Comparison of ENCODE assay signal across 16 cellular contexts in the genomic region with DNA sequence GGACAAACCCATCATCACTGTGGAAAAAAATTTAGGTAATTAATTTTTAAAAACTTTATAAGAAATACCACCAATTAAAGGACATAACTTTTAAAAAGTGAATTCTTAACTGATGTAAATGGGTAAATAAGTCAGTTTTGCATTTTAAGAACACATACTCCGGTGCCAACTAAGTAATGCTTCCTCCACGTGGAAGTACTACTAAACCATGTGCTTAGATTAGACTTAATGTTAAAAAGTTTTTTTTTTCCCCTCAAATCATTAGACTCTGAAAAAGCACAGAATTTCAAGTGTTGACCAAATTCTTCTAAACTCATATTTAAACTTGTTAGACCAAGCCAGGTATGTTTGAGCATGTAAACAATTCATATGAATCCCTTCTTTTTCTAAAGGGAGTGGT.
DNase-seq lines count a peak whose midpoint lies in the region; ATAC-seq and TF ChIP-seq lines count a peak whose summit lies in the region.
"Had no signal": no experiment of that assay in that cellular context is flagged by ENCODE, and none has a peak within 500 bp of the region (broad histone marks: within the 10 kb centered on the region; RNA-seq: fewer than 3 reads in every experiment).

No MANE protein-coding gene starts in this region.

- no peaks in the 10 kb centered on the region for H3K27me3 ChIP-seq in hepatocyte

- no peak for ATAC-seq in natural killer cell treated with Interleukin-12 subunit alpha and Interleukin-12 subunit beta and Interleukin-15 and Interleukin-18, amount 100 ng/mL, for 72 hours
- no peak for ATAC-seq in natural killer cell
- no peak for ATAC-seq in GM18873 (IDR thresholded peaks at IDR 0.05; ENCODE audit: low FRiP score, unreplicated experiment)
- ATAC-seq in left colon = no peak

- WGBS in hepatocyte (ENCODE audit: low lambda C conversion rate, missing lambda C conversion rate) = 92% methylated on average over 2 of the region's 2 CpGs

- TF ChIP-seq CTCF in natural killer cell (IDR thresholded peaks at IDR 0.05) (no peak), hepatocyte (IDR thresholded peaks at IDR 0.05; ENCODE audit: poor library complexity) (no peak)

- intact Hi-C loops in natural killer cell (cut with micrococcal nuclease) = no loop called here
- intact Hi-C loops in left colon (cut with DNase I, micrococcal nuclease) = no loop called here

- DNase-seq in T-helper 1 cell = no peak
- DNase-seq in natural killer cell treated with Interleukin-12 subunit alpha and Interleukin-12 subunit beta and Interleukin-15 and Interleukin-18, amount 100 ng/mL, for 72 hours (ENCODE audit: low spot score) = no peak
- DNase-seq in natural killer cell = no peak
- DNase-seq in hepatocyte (ENCODE audit: low spot score) = no peak
- DNase-seq in left colon = no peak
- no peak for DNase-seq in OCI-M1 (lab: John Stamatoyannopoulos, UW)
- DNase-seq: 8988T, KBM-7, NCI-H1436 treated with DMSO at 0.1 percent for 48 hours, NCI-H2081 treated with DMSO at 0.1 percent for 48 hours, NCI-H226, NCI-H526 had no signal

- no peaks in the 10 kb centered on the region for H3K79me2 ChIP-seq in hepatocyte

- H3K9me2 ChIP-seq in hepatocyte (replicated peaks; ENCODE audit: insufficient read depth) = no peaks in the 10 kb centered on the region

- H2AFZ ChIP-seq in hepatocyte = no peak overlapping the region

- H3K9me3 Mint-ChIP-seq in T-helper 1 cell treated with Interleukin-12 subunit alpha and Interleukin-12 subunit beta and Interleukin-4 antibody, amounts not matched to agents 30 μg/mL and 1 μg/mL, for 36 hours = no peaks in the 10 kb centered on the region
- H3K9me3 Mint-ChIP-seq in natural killer cell treated with Interleukin-12 subunit alpha and Interleukin-12 subunit beta and Interleukin-15 and Interleukin-18, amount 100 ng/mL, for 72 hours = no peaks in the 10 kb centered on the region
- H3K9me3 Mint-ChIP-seq in natural killer cell = no peaks in the 10 kb centered on the region

- H3K27me3 Mint-ChIP-seq in T-helper 1 cell treated with Interleukin-12 subunit alpha and Interleukin-12 subunit beta and Interleukin-4 antibody, amounts not matched to agents 30 μg/mL and 1 μg/mL, for 36 hours (ENCODE audit: low read depth) = no peaks in the 10 kb centered on the region
- H3K27me3 Mint-ChIP-seq in natural killer cell treated with Interleukin-12 subunit alpha and Interleukin-12 subunit beta and Interleukin-15 and Interleukin-18, amount 100 ng/mL, for 72 hours = peaks cover 0 to 2% of the 10 kb centered on the region in 2 donors
- peaks cover 0 to 2% of the 10 kb centered on the region in 2 donors for H3K27me3 Mint-ChIP-seq in natural killer cell (ENCODE audit: low read depth in 2 of 2)

- no peaks in the 10 kb centered on the region for H3K9me3 ChIP-seq in hepatocyte (ENCODE audit: low read depth)

- H3K4me1 Mint-ChIP-seq in T-helper 1 cell treated with Interleukin-12 subunit alpha and Interleukin-12 subunit beta and Interleukin-4 antibody, amounts not matched to agents 30 μg/mL and 1 μg/mL, for 36 hours (ENCODE audit: low read depth) = peaks cover 35% of the 10 kb centered on the region
- peaks cover 17 to 21% of the 10 kb centered on the region in 2 donors for H3K4me1 Mint-ChIP-seq in natural killer cell treated with Interleukin-12 subunit alpha and Interleukin-12 subunit beta and Interleukin-15 and Interleukin-18, amount 100 ng/mL, for 72 hours (ENCODE audit: low read depth in 2 of 2)
- H3K4me1 Mint-ChIP-seq in natural killer cell = peaks cover 0 to 10% of the 10 kb centered on the region in 2 donors

- H3K27ac ChIP-seq in hepatocyte = peak overlapping the region; percentile 78
- H3K27ac ChIP-seq: C4-2B, HL-60 had no signal

- no peaks in the 10 kb centered on the region for H3K36me3 Mint-ChIP-seq in T-helper 1 cell treated with Interleukin-12 subunit alpha and Interleukin-12 subunit beta and Interleukin-4 antibody, amounts not matched to agents 30 μg/mL and 1 μg/mL, for 36 hours (ENCODE audit: low read depth)
- H3K36me3 Mint-ChIP-seq in natural killer cell treated with Interleukin-12 subunit alpha and Interleukin-12 subunit beta and Interleukin-15 and Interleukin-18, amount 100 ng/mL, for 72 hours = no peaks in the 10 kb centered on the region
- no peaks in the 10 kb centered on the region for H3K36me3 Mint-ChIP-seq in natural killer cell

- H4K20me1 ChIP-seq in hepatocyte (ENCODE audit: insufficient read depth, poor library complexity, severe bottlenecking) = no peaks in the 10 kb centered on the region

- peak overlapping the region; percentile 59 for H3K27ac Mint-ChIP-seq in T-helper 1 cell treated with Interleukin-12 subunit alpha and Interleukin-12 subunit beta and Interleukin-4 antibody, amounts not matched to agents 30 μg/mL and 1 μg/mL, for 36 hours
- H3K27ac Mint-ChIP-seq in natural killer cell treated with Interleukin-12 subunit alpha and Interleukin-12 subunit beta and Interleukin-15 and Interleukin-18, amount 100 ng/mL, for 72 hours = peak overlapping the region; percentile 59 to 88
- H3K27ac Mint-ChIP-seq in natural killer cell = no peak overlapping the region

- H3K4me2 ChIP-seq in hepatocyte = no peak overlapping the region

- H3K4me3 Mint-ChIP-seq in T-helper 1 cell treated with Interleukin-12 subunit alpha and Interleukin-12 subunit beta and Interleukin-4 antibody, amounts not matched to agents 30 μg/mL and 1 μg/mL, for 36 hours = no peak overlapping the region
- peak overlapping the region; percentile 20 for H3K4me3 Mint-ChIP-seq in natural killer cell treated with Interleukin-12 subunit alpha and Interleukin-12 subunit beta and Interleukin-15 and Interleukin-18, amount 100 ng/mL, for 72 hours
- no peak overlapping the region for H3K4me3 Mint-ChIP-seq in natural killer cell

- no peaks in the 10 kb centered on the region for H3K36me3 ChIP-seq in hepatocyte (replicated peaks; ENCODE audit: insufficient read depth, low read depth)

- H3K4me3 ChIP-seq in hepatocyte = no peak overlapping the region

- peaks cover 43% of the 10 kb centered on the region for H3K4me1 ChIP-seq in hepatocyte (ENCODE audit: insufficient read depth)

Comparison
In these comparisons a context has a peak if more than half of its experiments do, and no peak if none do; other contexts are left out.
1. H3K27ac Mint-ChIP-seq: peak in T-helper 1 cell treated with Interleukin-12 subunit alpha and Interleukin-12 subunit beta and Interleukin-4 antibody, amounts not matched to agents 30 μg/mL and 1 μg/mL, for 36 hours (single experiment) and natural killer cell treated with Interleukin-12 subunit alpha and Interleukin-12 subunit beta and Interleukin-15 and Interleukin-18, amount 100 ng/mL, for 72 hours (2 of 2); none in natural killer cell (0 of 2).